In genomic region chr15:64354683-64355558, GRCh38 we compare ENCODE assay signal across 7 cellular contexts. TPM values are rescaled to one million over a fixed set of nuclear protein-coding genes. Genes with fewer than 3 reads are reported as not detected.
A peak's percentile ranks its signal among the peaks of the same experiment; 100 is the strongest.
DNase-seq lines count a peak whose midpoint lies in the region; ATAC-seq lines count a peak whose summit lies in the region.

No MANE protein-coding gene starts in this region.

- H3K9me3 ChIP-seq in MG63, result no peaks in the 10 kb centered on the region
- H3K9me3 ChIP-seq in iPS-20b (ENCODE audit: insufficient read depth, low read depth, low read length), result no peaks in the 10 kb centered on the region

- peak overlapping the region; percentile 96 for H3K4me3 Mint-ChIP-seq in activated naive CD8-positive, alpha-beta T cell treated with anti-CD3 and anti-CD28 coated beads for 36 hours
- peak overlapping the region; percentile 92 to 94 for H3K4me3 Mint-ChIP-seq in stimulated activated naive CD8-positive, alpha-beta T cell treated with anti-CD3 and anti-CD28 coated beads, Interleukin-15, amount 100 ng/mL, for 72 hours

- H3K9me3 Mint-ChIP-seq in activated naive CD8-positive, alpha-beta T cell treated with anti-CD3 and anti-CD28 coated beads for 36 hours, result no peaks in the 10 kb centered on the region
- H3K9me3 Mint-ChIP-seq in stimulated activated naive CD8-positive, alpha-beta T cell treated with anti-CD3 and anti-CD28 coated beads, Interleukin-15, amount 100 ng/mL, for 72 hours, result no peaks in the 10 kb centered on the region

- H3K27ac ChIP-seq in iPS-20b (ENCODE audit: low read length), result no peak overlapping the region

- peak overlapping the region; percentile 77 for H3K9ac ChIP-seq in iPS-20b (ENCODE audit: low read depth, low read length)

- H3K36me3 Mint-ChIP-seq in activated naive CD8-positive, alpha-beta T cell treated with anti-CD3 and anti-CD28 coated beads for 36 hours, result peaks cover 2% of the 10 kb centered on the region

- DNase-seq in MG63, result peak; percentile 34
- DNase-seq in activated naive CD8-positive, alpha-beta T cell treated with anti-CD3 and anti-CD28 coated beads for 36 hours, result no peak
- DNase-seq in stimulated activated naive CD8-positive, alpha-beta T cell treated with anti-CD3 and anti-CD28 coated beads, Interleukin-15, amount 100 ng/mL, for 72 hours, result no peak
- no peak for DNase-seq in SHP77 treated with DMSO at 0.1 percent for 48 hours (lab: John Stamatoyannopoulos, UW)
- DNase-seq in NCI-H187 treated with DMSO at 0.1 percent for 48 hours (lab: John Stamatoyannopoulos, UW), result no peak

- ATAC-seq in GM19351 (IDR thresholded peaks at IDR 0.05; ENCODE audit: unreplicated experiment), result peak; percentile 5
- ATAC-seq in stimulated activated naive CD8-positive, alpha-beta T cell treated with anti-CD3 and anti-CD28 coated beads, Interleukin-15, amount 100 ng/mL, for 72 hours, result peak; percentile 21

- no peaks in the 10 kb centered on the region for H3K27me3 ChIP-seq in MG63
- no peaks in the 10 kb centered on the region for H3K27me3 ChIP-seq in iPS-20b (ENCODE audit: insufficient read depth, low read length)

- H3K4me3 ChIP-seq in MG63 (peak overlapping the region; percentile 74), iPS-20b (ENCODE audit: low read length) (peak overlapping the region; percentile 96)

- H3K4me1 Mint-ChIP-seq in activated naive CD8-positive, alpha-beta T cell treated with anti-CD3 and anti-CD28 coated beads for 36 hours, result peaks cover 25% of the 10 kb centered on the region
- H3K4me1 Mint-ChIP-seq in stimulated activated naive CD8-positive, alpha-beta T cell treated with anti-CD3 and anti-CD28 coated beads, Interleukin-15, amount 100 ng/mL, for 72 hours, result peaks cover 20% of the 10 kb centered on the region

- H3K4me1 ChIP-seq in iPS-20b (ENCODE audit: insufficient read depth, low read length), result peaks cover 7% of the 10 kb centered on the region

- peak overlapping the region; percentile 94 for H3K27ac Mint-ChIP-seq in activated naive CD8-positive, alpha-beta T cell treated with anti-CD3 and anti-CD28 coated beads for 36 hours
- H3K27ac Mint-ChIP-seq in stimulated activated naive CD8-positive, alpha-beta T cell treated with anti-CD3 and anti-CD28 coated beads, Interleukin-15, amount 100 ng/mL, for 72 hours, result peak overlapping the region; percentile 95 to 98

- H3K27me3 Mint-ChIP-seq in activated naive CD8-positive, alpha-beta T cell treated with anti-CD3 and anti-CD28 coated beads for 36 hours, result no peaks in the 10 kb centered on the region
- H3K27me3 Mint-ChIP-seq in stimulated activated naive CD8-positive, alpha-beta T cell treated with anti-CD3 and anti-CD28 coated beads, Interleukin-15, amount 100 ng/mL, for 72 hours, result no peaks in the 10 kb centered on the region

- H3K36me3 ChIP-seq in MG63 (peaks cover 8% of the 10 kb centered on the region), iPS-20b (ENCODE audit: insufficient read depth, low read depth, low read length) (no peaks in the 10 kb centered on the region)

RNA-seq across cellular contexts. Expression of gene CSNK1G1, which starts 1.1 kb away (rescaled TPM):
- total RNA-seq in MG63 (2014; rRNA removed; shearing (Covaris generic); ENCODE audit: low replicate concordance), result 11.2 and 12.7 TPM in 2 replicates
- 10 to 100 TPM; 17.5 to 19.2 TPM for total RNA-seq in activated naive CD8-positive, alpha-beta T cell treated with anti-CD3 and anti-CD28 coated beads for 36 hours

RNA-seq across cellular contexts. Expression of gene PCLAF, which starts 26.3 kb away (rescaled TPM):
- total RNA-seq in MG63 (2014; rRNA removed; shearing (Covaris generic); ENCODE audit: low replicate concordance), result 201 and 243 TPM in 2 replicates
- total RNA-seq in activated naive CD8-positive, alpha-beta T cell treated with anti-CD3 and anti-CD28 coated beads for 36 hours, result 100 to 1,000 TPM; 126 to 134 TPM

RNA-seq across cellular contexts. Expression of gene TRIP4, which starts 32.7 kb away (rescaled TPM):
- total RNA-seq in MG63 (2014; rRNA removed; shearing (Covaris generic); ENCODE audit: low replicate concordance), result 17.9 and 62.3 TPM in 2 replicates
- 10 to 100 TPM; 18.0 to 18.4 TPM for total RNA-seq in activated naive CD8-positive, alpha-beta T cell treated with anti-CD3 and anti-CD28 coated beads for 36 hours
